In the genomic region with DNA sequence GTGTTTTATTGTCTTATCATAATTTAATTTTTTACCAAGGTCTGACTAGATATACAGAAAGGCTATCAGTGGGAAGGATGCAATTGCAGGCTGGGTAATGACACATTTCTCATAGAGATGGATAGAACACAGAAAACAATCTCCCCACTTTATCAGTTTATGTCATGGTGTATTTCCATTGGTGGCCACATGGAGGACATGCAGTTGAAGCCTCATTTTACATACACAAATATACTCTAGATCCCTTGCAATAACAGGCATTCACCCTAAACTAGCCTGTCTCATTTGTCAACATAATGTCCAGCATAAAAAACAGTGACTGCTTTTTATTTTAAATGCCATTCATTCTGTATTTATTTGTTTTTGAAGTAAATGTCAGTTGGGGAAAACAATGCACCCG, we compare ENCODE assay signal across 11 cellular contexts.
DNase-seq lines count a peak whose midpoint lies in the region; ATAC-seq, FAIRE-seq and TF ChIP-seq lines count a peak whose summit lies in the region.
"Had no signal": no experiment of that assay in that cellular context is flagged by ENCODE, and none has a peak within 500 bp of the region (broad histone marks: within the 10 kb centered on the region; RNA-seq: fewer than 3 reads in every experiment).

No MANE protein-coding gene starts in this region.

- WGBS in suprapubic skin = 83% methylated on average over 1 of the region's 1 CpG

- H3K9me3 ChIP-seq in suprapubic skin = peaks cover 8% of the 10 kb centered on the region

- no peaks in the 10 kb centered on the region for H3K27me3 Mint-ChIP-seq in endothelial cell (ENCODE audit: unreplicated experiment)
- H3K27me3 Mint-ChIP-seq: naive thymus-derived CD8-positive, alpha-beta T cell had no signal

- H3K27ac ChIP-seq in C4-2B (no peak overlapping the region), suprapubic skin (no peak overlapping the region)

- no peaks in the 10 kb centered on the region for H3K36me3 ChIP-seq in suprapubic skin

- H3K36me3 Mint-ChIP-seq in endothelial cell (ENCODE audit: low read depth, unreplicated experiment) = no peaks in the 10 kb centered on the region
- H3K36me3 Mint-ChIP-seq: activated naive CD4-positive, alpha-beta T cell treated with anti-CD3 and anti-CD28 coated beads, Interleukin-2, amount 50 U/mL, for 72 hours; naive thymus-derived CD8-positive, alpha-beta T cell had no signal

- H3K27me3 ChIP-seq in suprapubic skin = no peaks in the 10 kb centered on the region

- no peak for FAIRE-seq in H54 (lab: Jason Lieb, UNC)
- no peak for FAIRE-seq in GM12892 (lab: Jason Lieb, UNC)

- no peak overlapping the region for H3K4me3 ChIP-seq in suprapubic skin

- H3K4me1 Mint-ChIP-seq in endothelial cell (ENCODE audit: unreplicated experiment) = no peaks in the 10 kb centered on the region
- H3K4me1 Mint-ChIP-seq: naive thymus-derived CD8-positive, alpha-beta T cell had no signal

- H3K9me3 Mint-ChIP-seq in endothelial cell (ENCODE audit: unreplicated experiment) = peaks cover 8% of the 10 kb centered on the region

- no peaks in the 10 kb centered on the region for H3K4me1 ChIP-seq in suprapubic skin

- TF ChIP-seq POLR2A in suprapubic skin (IDR thresholded peaks at IDR 0.05) (no peak), H54 (IDR thresholded peaks at IDR 0.05; ENCODE audit: low read depth, low read length) (no peak), GM12892 (IDR thresholded peaks at IDR 0.05; ENCODE audit: low read depth, low read length) (no peak)

- DNase-seq in Kasumi-1 (lab: John Stamatoyannopoulos, UW) (peak; percentile 17 to 57), endothelial cell (ENCODE audit: low spot score) (no peak), suprapubic skin (ENCODE audit: low spot score in 2 of 2) (no peak), H54 (ENCODE audit: insufficient read length, low spot score) (no peak), GM12892 (ENCODE audit: insufficient read length) (no peak), NCI-H446 (lab: John Stamatoyannopoulos, UW) (no peak)
- DNase-seq: HCEC 1CT; naive thymus-derived CD8-positive, alpha-beta T cell had no signal

- peak; percentile 62 for TF ChIP-seq CTCF in C4-2B (conservative IDR thresholded peaks at IDR 0.05)
- TF ChIP-seq CTCF in endothelial cell (IDR thresholded peaks at IDR 0.05; ENCODE audit: unreplicated experiment) = peak; percentile 53
- TF ChIP-seq CTCF in suprapubic skin (IDR thresholded peaks at IDR 0.05) = no peak

- peak; percentile 56 for ATAC-seq in GM18909 (IDR thresholded peaks at IDR 0.05; ENCODE audit: poor library complexity, unreplicated experiment)
- ATAC-seq: activated naive CD4-positive, alpha-beta T cell treated with anti-CD3 and anti-CD28 coated beads, Interleukin-2, amount 50 U/mL, for 72 hours; naive thymus-derived CD8-positive, alpha-beta T cell had no signal

- no peak overlapping the region for H3K27ac Mint-ChIP-seq in endothelial cell (ENCODE audit: unreplicated experiment)
- H3K27ac Mint-ChIP-seq: activated naive CD4-positive, alpha-beta T cell treated with anti-CD3 and anti-CD28 coated beads, Interleukin-2, amount 50 U/mL, for 72 hours; naive thymus-derived CD8-positive, alpha-beta T cell had no signal

- TF ChIP-seq EP300 in suprapubic skin (IDR thresholded peaks at IDR 0.05) = no peak

- H3K4me3 Mint-ChIP-seq in endothelial cell (ENCODE audit: unreplicated experiment) = no peak overlapping the region
- H3K4me3 Mint-ChIP-seq: naive thymus-derived CD8-positive, alpha-beta T cell had no signal

Comparison
In these comparisons a context has a peak if more than half of its experiments do, and no peak if none do; other contexts are left out.
1. CTCF ChIP-seq: peak in C4-2B (single experiment) and endothelial cell (single experiment); none in suprapubic skin (0 of 2).
2. DNase-seq: peak in Kasumi-1 (2 of 2); none in endothelial cell (single experiment), suprapubic skin (0 of 2), H54 (single experiment), GM12892 (single experiment) and NCI-H446 (0 of 2).